In the genomic region with DNA sequence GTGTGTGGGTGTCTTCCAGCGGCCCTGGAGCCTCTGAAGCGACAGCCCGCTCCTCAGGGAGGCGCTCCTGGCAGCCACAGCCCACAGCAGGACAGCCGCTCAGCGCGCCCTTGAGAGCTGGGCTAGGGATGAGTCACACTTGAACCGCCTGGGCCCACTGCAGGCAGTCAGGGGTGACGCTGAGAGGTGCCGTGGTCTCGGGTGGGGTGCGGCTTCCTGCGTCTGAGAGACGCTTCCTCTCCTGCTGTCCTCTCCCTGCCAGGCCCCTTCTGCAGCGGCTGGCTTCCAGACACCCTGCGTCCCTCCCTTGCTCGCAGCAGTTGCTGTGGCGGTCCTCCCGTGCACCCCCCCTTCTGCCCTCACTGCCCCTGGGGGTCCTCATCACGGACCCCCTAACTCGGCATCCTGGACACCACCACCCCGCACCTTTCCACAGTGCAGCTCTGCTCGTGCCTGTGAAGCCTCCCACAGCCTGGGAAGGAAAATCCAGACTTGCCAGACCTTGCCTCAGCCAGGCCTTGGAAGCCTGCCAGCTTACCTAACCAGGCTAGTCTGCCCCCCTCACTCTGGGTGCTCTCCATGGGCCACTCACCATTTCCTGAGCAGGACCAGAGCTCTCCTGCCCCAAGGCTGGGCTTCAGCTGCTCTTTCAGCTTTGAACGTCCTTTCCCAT, we compare ENCODE assay signal across 8 cellular contexts.
DNase-seq lines count a peak whose midpoint lies in the region; ATAC-seq and TF ChIP-seq lines count a peak whose summit lies in the region.

No MANE protein-coding gene starts in this region.

- H3K9me3 ChIP-seq in RWPE2 (ENCODE audit: severe bottlenecking), result no peaks in the 10 kb centered on the region

- H3K36me3 ChIP-seq in RWPE2 (ENCODE audit: low read depth), result peaks cover 14% of the 10 kb centered on the region

- peak overlapping the region; percentile 90 for H3K27ac ChIP-seq in RWPE2 (ENCODE audit: poor library complexity, severe bottlenecking)

- peak; percentile 55 for TF ChIP-seq CTCF in RWPE2 (IDR thresholded peaks at IDR 0.05; ENCODE audit: poor library complexity, severe bottlenecking)

- DNase-seq in AG20443 (ENCODE audit: low spot score) (peak; percentile 94), RWPE2 (ENCODE audit: low spot score) (peak; percentile 97), glomerular visceral epithelial cell (ENCODE audit: extremely low spot score) (peak; percentile 93), skeletal muscle cell (ENCODE audit: low read depth) (peak; percentile 35)
- peak; percentile 92 for DNase-seq in activated effector memory CD4-positive, alpha-beta T cell treated with anti-CD3 and anti-CD28 coated beads, Interleukin-2, amount 50 U/mL, for 16 hours

- H3K27me3 ChIP-seq in RWPE2 (ENCODE audit: insufficient read depth, poor library complexity, severe bottlenecking), result no peaks in the 10 kb centered on the region

- H3K4me1 ChIP-seq in RWPE2 (ENCODE audit: insufficient read depth, poor library complexity, severe bottlenecking), result peaks cover 17% of the 10 kb centered on the region

- peak; percentile 85 for ATAC-seq in GM19035 (IDR thresholded peaks at IDR 0.05; ENCODE audit: unreplicated experiment)
- peak; percentile 88 for ATAC-seq in HG03342 (IDR thresholded peaks at IDR 0.05; ENCODE audit: unreplicated experiment)
- ATAC-seq in RWPE2 (ENCODE audit: low read depth), result peak; percentile 80
- no peak for ATAC-seq in GM18520 (IDR thresholded peaks at IDR 0.05; ENCODE audit: unreplicated experiment)

- H3K4me3 ChIP-seq in RWPE2 (ENCODE audit: severe bottlenecking) (no peak overlapping the region), skeletal muscle cell (ENCODE audit: low read depth, low read length) (peak overlapping the region; percentile 5)

Comparison
In these comparisons a context has a peak if more than half of its experiments do, and no peak if none do; other contexts are left out.
1. DNase-seq: peak in every context shown above with its lines; median percentile 97 in RWPE2; 94 in AG20443; 93 in glomerular visceral epithelial cell; 92 in activated effector memory CD4-positive, alpha-beta T cell treated with anti-CD3 and anti-CD28 coated beads, Interleukin-2, amount 50 U/mL, for 16 hours; 35 in skeletal muscle cell.